Comparison of ENCODE assay signal across 1 cellular context in genomic region chr12:112035219-112035765, GRCh38.
TF ChIP-seq lines count a peak whose summit lies in the region.

No MANE protein-coding gene starts in this region.

TF ChIP-seq in GM23338, 12 proteins besides CTCF, POLR2A, EP300 and RAD21 (continued from another document):
- TF ChIP-seq, protein P1, sequence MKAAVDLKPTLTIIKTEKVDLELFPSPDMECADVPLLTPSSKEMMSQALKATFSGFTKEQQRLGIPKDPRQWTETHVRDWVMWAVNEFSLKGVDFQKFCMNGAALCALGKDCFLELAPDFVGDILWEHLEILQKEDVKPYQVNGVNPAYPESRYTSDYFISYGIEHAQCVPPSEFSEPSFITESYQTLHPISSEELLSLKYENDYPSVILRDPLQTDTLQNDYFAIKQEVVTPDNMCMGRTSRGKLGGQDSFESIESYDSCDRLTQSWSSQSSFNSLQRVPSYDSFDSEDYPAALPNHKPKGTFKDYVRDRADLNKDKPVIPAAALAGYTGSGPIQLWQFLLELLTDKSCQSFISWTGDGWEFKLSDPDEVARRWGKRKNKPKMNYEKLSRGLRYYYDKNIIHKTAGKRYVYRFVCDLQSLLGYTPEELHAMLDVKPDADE (IDR thresholded peaks at IDR 0.05) = no peak
